In the genomic region with DNA sequence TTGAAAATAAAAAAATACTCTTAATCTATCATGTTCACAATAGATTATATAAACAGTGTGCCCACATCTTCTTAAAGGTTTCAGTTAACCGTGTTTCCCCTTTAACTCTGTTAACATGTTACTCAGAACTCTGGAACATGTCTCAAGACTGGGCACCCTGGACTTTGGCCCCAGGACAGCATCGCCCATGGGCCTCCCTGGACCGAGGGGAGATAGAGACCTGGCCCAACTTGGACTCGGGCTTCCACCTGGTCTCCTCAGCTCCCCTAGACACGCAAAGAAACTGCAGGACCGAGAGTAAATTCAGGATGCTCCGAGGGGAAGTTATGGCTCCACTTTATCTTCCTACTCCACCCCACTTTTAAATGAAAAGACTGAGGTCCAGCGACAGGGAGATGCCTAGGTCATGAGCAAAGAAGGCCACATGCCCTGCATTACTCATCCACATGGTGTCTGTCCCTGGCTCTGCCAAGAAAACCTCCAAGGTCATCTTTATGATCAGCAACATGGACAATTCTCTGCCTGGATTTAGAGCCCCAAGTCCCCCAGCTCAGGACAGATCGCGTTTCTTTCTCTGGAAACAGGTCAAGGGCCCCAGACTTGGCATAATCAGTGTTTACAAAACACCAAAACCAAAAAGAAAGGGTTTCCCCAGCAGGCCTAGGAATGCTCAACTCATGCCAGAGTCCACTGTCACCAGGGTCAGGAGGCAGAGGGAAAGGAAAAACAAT, we compare ENCODE assay signal across 1 cellular context.
TF ChIP-seq lines count a peak whose summit lies in the region.

No MANE protein-coding gene starts in this region.

TF ChIP-seq in liver, 16 proteins besides CTCF, POLR2A, EP300 and RAD21 (continued from another document):
- TF ChIP-seq, protein P1, sequence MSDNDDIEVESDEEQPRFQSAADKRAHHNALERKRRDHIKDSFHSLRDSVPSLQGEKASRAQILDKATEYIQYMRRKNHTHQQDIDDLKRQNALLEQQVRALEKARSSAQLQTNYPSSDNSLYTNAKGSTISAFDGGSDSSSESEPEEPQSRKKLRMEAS (IDR thresholded peaks at IDR 0.05): peak; percentile 77
